Comparison of ENCODE assay signal across 9 cellular contexts in genomic region chr22:38718414-38718813, GRCh38. TPM values are rescaled to one million over a fixed set of nuclear protein-coding genes. Genes with fewer than 3 reads are reported as not detected.
DNase-seq lines count a peak whose midpoint lies in the region; ATAC-seq, FAIRE-seq and TF ChIP-seq lines count a peak whose summit lies in the region.
"Had no signal": no experiment of that assay in that cellular context is flagged by ENCODE, and none has a peak within 500 bp of the region (broad histone marks: within the 10 kb centered on the region; RNA-seq: fewer than 3 reads in every experiment).

No MANE protein-coding gene starts in this region.

- DNase-seq in ACHN = peak; percentile 88
- DNase-seq in HK-2 (ENCODE audit: unreplicated experiment) = peak; percentile 67
- peak; percentile 68 to 73 for DNase-seq in breast epithelium (ENCODE audit: low spot score in 2 of 2)
- peak; percentile 74 for DNase-seq in left kidney (ENCODE audit: low read depth, low spot score)
- DNase-seq in urothelium cell line (ENCODE audit: low spot score) = peak; percentile 94
- DNase-seq in activated CD4-positive, alpha-beta T cell treated with anti-CD3 and anti-CD28 coated beads for 4 hours = no peak
- DNase-seq in globus pallidus (ENCODE audit: low spot score) = no peak

- in situ Hi-C loops in ACHN (cut with HindIII; ENCODE audit: low pct_ligation_motif_present, low pct_unique_long_range_greater_than_20kb, low sequenced_read_pairs) = no loop called here

- H3K27ac ChIP-seq in breast epithelium = peak overlapping the region; percentile 34 to 54

- intact Hi-C loops in breast epithelium (cut with DNase I; ENCODE audit: low total_unique reads) = no loop called here

- H3K4me3 ChIP-seq in breast epithelium = no peak overlapping the region
- H3K4me3 ChIP-seq: GM12878 had no signal

- TF ChIP-seq POLR2A in breast epithelium (IDR thresholded peaks at IDR 0.05) = no peak

- no peak for ATAC-seq in HG02571 (IDR thresholded peaks at IDR 0.05; ENCODE audit: unreplicated experiment)
- ATAC-seq: GM12878 had no signal

- no peaks in the 10 kb centered on the region for H3K9me3 ChIP-seq in breast epithelium

- peak; percentile 95 for FAIRE-seq in urothelium cell line (lab: Jason Lieb, UNC)
- FAIRE-seq: GM12878 had no signal

- TF ChIP-seq CTCF in breast epithelium (IDR thresholded peaks at IDR 0.05) = peak; percentile 66 to 90 (median 72)

- H3K4me1 ChIP-seq in breast epithelium = no peaks in the 10 kb centered on the region

- H3K27me3 ChIP-seq in breast epithelium = no peaks in the 10 kb centered on the region

- no peaks in the 10 kb centered on the region for H3K36me3 ChIP-seq in breast epithelium

RNA-seq across cellular contexts. Expression of gene GTPBP1, which starts 12.7 kb away (rescaled TPM):
- total RNA-seq in breast epithelium = 10 to 100 TPM; 32.3 to 58.7 (median 56.9) TPM

RNA-seq across cellular contexts. Expression of gene JOSD1, which starts 17.7 kb away (rescaled TPM):
- 10 to 100 TPM; 60.5 to 80.8 (median 61.3) TPM for total RNA-seq in breast epithelium

RNA-seq across cellular contexts. Expression of gene TOMM22, which starts 36.7 kb away (rescaled TPM):
- total RNA-seq in breast epithelium = 10 to 100 TPM; 30.6 to 37.3 (median 32.8) TPM

RNA-seq across cellular contexts. Expression of gene SUN2, which starts 37.4 kb away (rescaled TPM):
- total RNA-seq in breast epithelium = 100 to 1,000 TPM; 173 to 577 (median 266) TPM

Comparison
In these comparisons a context has a peak if more than half of its experiments do, and no peak if none do; other contexts are left out.
1. DNase-seq: peak in ACHN (single experiment), HK-2 (single experiment), breast epithelium (2 of 2), left kidney (single experiment) and urothelium cell line (single experiment); none in activated CD4-positive, alpha-beta T cell treated with anti-CD3 and anti-CD28 coated beads for 4 hours (0 of 2) and globus pallidus (single experiment).